In genomic region chr6:35503534-35503933, GRCh38 we compare ENCODE assay signal across 27 cellular contexts. TPM values are rescaled to one million over a fixed set of nuclear protein-coding genes. Genes with fewer than 3 reads are reported as not detected.
"Had no signal": no experiment of that assay in that cellular context is flagged by ENCODE, and none has a peak within 500 bp of the region (broad histone marks: within the 10 kb centered on the region; RNA-seq: fewer than 3 reads in every experiment).

No MANE protein-coding gene starts in this region.

- H3K27ac Mint-ChIP-seq: activated B cell treated with CpG ODN at 0.5 μM for 24 hours; activated naive CD4-positive, alpha-beta T cell treated with anti-CD3 and anti-CD28 coated beads for 36 hours; activated naive CD8-positive, alpha-beta T cell treated with anti-CD3 and anti-CD28 coated beads, Interleukin-2, amount 10 ng/mL, durations not matched to agents 7 days and 5 days; activated T-cell treated with anti-CD3 and anti-CD28 coated beads, Interleukin-2, amount 50 U/mL, for 72 hours; endodermal cell; nephron progenitor cell; stimulated activated memory B cell treated with anti-CD40 and anti-IgM and Interleukin-4, amounts not matched to agents 10 μg/mL and 1 μg/mL and 100 μg/mL, for 72 hours; type B pancreatic cell had no signal

- H3K36me3 Mint-ChIP-seq: activated naive CD8-positive, alpha-beta T cell treated with anti-CD3 and anti-CD28 coated beads, Interleukin-2, amount 10 ng/mL, durations not matched to agents 7 days and 5 days; stimulated activated memory B cell treated with anti-CD40 and anti-IgM and Interleukin-4, amounts not matched to agents 10 μg/mL and 1 μg/mL and 100 μg/mL, for 72 hours; type B pancreatic cell had no signal

- DNase-seq: activated B cell treated with CpG ODN at 0.5 μM for 24 hours; activated CD4-positive, alpha-beta T cell treated with anti-CD3 and anti-CD28 coated beads for 4 hours; activated CD4-positive, alpha-beta T cell treated with anti-CD3 and anti-CD28 coated beads, Interleukin-2, amount 50 U/mL, for 48 hours; activated CD8-positive, alpha-beta memory T cell treated with anti-CD3 and anti-CD28 coated beads, Interleukin-2, amount 50 U/mL, for 48 hours; activated effector memory CD4-positive, alpha-beta T cell treated with Interleukin-2 at 50 U/mL for 16 hours; activated naive CD4-positive, alpha-beta T cell treated with anti-CD3 and anti-CD28 coated beads for 36 hours; activated naive CD8-positive, alpha-beta T cell treated with anti-CD3 and anti-CD28 coated beads, Interleukin-2, amount 10 ng/mL, durations not matched to agents 7 days and 5 days; activated T-cell treated with anti-CD3 and anti-CD28 coated beads, Interleukin-2, amount 50 U/mL, for 72 hours; amniotic stem cell; endodermal cell; esophagus squamous epithelium; heart left ventricle; nephron progenitor cell; nucleus accumbens; stimulated activated CD4-positive, alpha-beta T cell treated with anti-CD3 and anti-CD28 coated beads, Interleukin-15, amount 100 ng/mL, for 24 hours; T1000 had no signal

- H3K4me3 Mint-ChIP-seq: activated B cell treated with CpG ODN at 0.5 μM for 24 hours; activated naive CD4-positive, alpha-beta T cell treated with anti-CD3 and anti-CD28 coated beads for 36 hours; activated naive CD8-positive, alpha-beta T cell treated with anti-CD3 and anti-CD28 coated beads, Interleukin-2, amount 10 ng/mL, durations not matched to agents 7 days and 5 days; activated T-cell treated with anti-CD3 and anti-CD28 coated beads, Interleukin-2, amount 50 U/mL, for 72 hours; endodermal cell; nephron progenitor cell; stimulated activated memory B cell treated with anti-CD40 and anti-IgM and Interleukin-4, amounts not matched to agents 10 μg/mL and 1 μg/mL and 100 μg/mL, for 72 hours; type B pancreatic cell had no signal

- H3K4me1 ChIP-seq: breast epithelium had no signal

- H3K4me2 ChIP-seq: smooth muscle cell had no signal

- ATAC-seq: heart left ventricle; sciatic nerve; stimulated activated memory B cell treated with anti-CD40 and anti-IgM and Interleukin-4, amounts not matched to agents 10 μg/mL and 1 μg/mL and 100 μg/mL, for 72 hours had no signal

- H3K4me3 ChIP-seq: breast epithelium, coronary artery, esophagus squamous epithelium, heart left ventricle, smooth muscle cell, thoracic aorta, vagina had no signal

- H3K27me3 ChIP-seq: vagina had no signal

- H3K36me3 ChIP-seq: breast epithelium, esophagus squamous epithelium, heart left ventricle, thoracic aorta, vagina had no signal

- H3K27ac ChIP-seq: breast epithelium, coronary artery, esophagus squamous epithelium, heart left ventricle, thoracic aorta, vagina had no signal

- H3K9me3 Mint-ChIP-seq: activated B cell treated with CpG ODN at 0.5 μM for 24 hours; activated naive CD4-positive, alpha-beta T cell treated with anti-CD3 and anti-CD28 coated beads for 36 hours; activated naive CD8-positive, alpha-beta T cell treated with anti-CD3 and anti-CD28 coated beads, Interleukin-2, amount 10 ng/mL, durations not matched to agents 7 days and 5 days; activated T-cell treated with anti-CD3 and anti-CD28 coated beads, Interleukin-2, amount 50 U/mL, for 72 hours; endodermal cell; nephron progenitor cell; stimulated activated memory B cell treated with anti-CD40 and anti-IgM and Interleukin-4, amounts not matched to agents 10 μg/mL and 1 μg/mL and 100 μg/mL, for 72 hours; type B pancreatic cell had no signal

- H3K9me3 ChIP-seq: breast epithelium, esophagus squamous epithelium, heart left ventricle, thoracic aorta, vagina had no signal

RNA-seq across cellular contexts. Expression of gene TULP1, which starts 9.2 kb away (rescaled TPM):
- total RNA-seq: activated B cell treated with CpG ODN at 0.5 μM for 24 hours; activated CD8-positive, alpha-beta memory T cell treated with anti-CD3 and anti-CD28 coated beads for 36 hours; activated naive CD4-positive, alpha-beta T cell treated with anti-CD3 and anti-CD28 coated beads for 36 hours; activated naive CD8-positive, alpha-beta T cell treated with anti-CD3 and anti-CD28 coated beads, Interleukin-2, amount 10 ng/mL, durations not matched to agents 7 days and 5 days; activated T-cell treated with anti-CD3 and anti-CD28 coated beads, Interleukin-2, amount 50 U/mL, for 72 hours; breast epithelium; esophagus squamous epithelium; heart left ventricle; liver; renal cortical epithelial cell; sciatic nerve; thoracic aorta; vagina had no signal
- polyA plus RNA-seq: liver had no signal
